ENCODE assay signal across 9 cellular contexts in the genomic region with DNA sequence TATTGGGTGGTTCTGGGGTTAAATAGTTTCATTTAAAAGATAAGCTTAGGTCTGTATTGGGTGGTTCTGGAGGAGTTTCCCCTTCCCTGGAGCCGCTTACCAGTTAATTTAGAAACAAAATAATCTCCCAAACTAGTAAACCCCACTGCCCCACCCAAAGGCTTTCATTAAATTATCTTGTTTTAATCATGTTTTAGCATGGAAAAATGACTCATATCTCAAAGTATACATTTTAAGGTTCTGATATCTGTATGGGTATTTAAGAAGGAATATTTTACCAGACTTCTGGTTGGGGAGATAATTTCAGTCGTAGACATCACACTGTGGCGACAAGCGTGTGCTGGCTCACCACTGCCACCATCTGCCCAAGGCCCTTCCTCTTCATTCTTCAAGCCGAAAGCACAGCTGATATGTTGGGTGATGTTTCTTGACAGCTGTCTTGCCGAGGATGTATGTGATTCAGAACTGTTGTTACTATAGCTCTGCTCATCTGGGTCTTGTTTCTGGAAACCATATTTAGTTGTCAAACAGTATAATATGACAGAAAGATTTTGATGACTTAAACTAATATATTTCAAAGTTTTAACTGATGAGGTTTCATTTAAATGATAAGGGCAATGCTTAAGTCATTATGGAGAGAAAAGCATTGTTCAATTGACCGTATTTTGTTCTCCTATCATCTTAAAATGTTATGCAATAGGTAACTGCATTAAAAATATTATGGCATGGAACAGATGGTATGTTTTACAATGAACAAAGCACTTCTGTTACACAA. TPM values are rescaled to one million over a fixed set of nuclear protein-coding genes. Genes with fewer than 3 reads are reported as not detected.
DNase-seq lines count a peak whose midpoint lies in the region; ATAC-seq, FAIRE-seq and TF ChIP-seq lines count a peak whose summit lies in the region.
"Had no signal": no experiment of that assay in that cellular context is flagged by ENCODE, and none has a peak within 500 bp of the region (broad histone marks: within the 10 kb centered on the region; RNA-seq: fewer than 3 reads in every experiment).

No MANE protein-coding gene starts in this region.

- TF ChIP-seq CTCF in H1 (IDR thresholded peaks at IDR 0.05; ENCODE audit: control extremely low read depth in 1 of 3, insufficient read depth in 1 of 3, low read depth in 1 of 3, low read length in 3 of 3): peak; percentile 82 to 90 (median 84)

- peak; percentile 89 to 93 for TF ChIP-seq RAD21 in H1 (IDR thresholded peaks at IDR 0.05 in 1 of 2, conservative IDR thresholded peaks at IDR 0.05 in 1 of 2; ENCODE audit: low read depth in 2 of 2, low read length in 2 of 2)

- H4K20me1 ChIP-seq in H1 (replicated peaks in 1 of 2; ENCODE audit: control insufficient read depth in 1 of 2, insufficient read depth in 2 of 2, low read length in 2 of 2): no peaks in the 10 kb centered on the region
- H4K20me1 ChIP-seq: BLaER1 treated with 17β-estradiol and CSF1 and Interleukin-3, amounts not matched to agents 10 nM and 100 nM had no signal

- peak; percentile 67 to 77 (median 71) for ATAC-seq in T-cell (replicated peaks in 1 of 4)
- ATAC-seq in GM19324 (IDR thresholded peaks at IDR 0.05; ENCODE audit: low FRiP score, unreplicated experiment): no peak
- ATAC-seq in HG02981 (IDR thresholded peaks at IDR 0.05; ENCODE audit: unreplicated experiment): no peak

- no peak overlapping the region for H2BK15ac ChIP-seq in H1 (ENCODE audit: low read length)

- H3K4ac ChIP-seq in H1 (replicated peaks; ENCODE audit: insufficient read length, low read depth, low read length) (no peak overlapping the region), trophoblast cell (ENCODE audit: low read depth, low read length) (no peak overlapping the region)

- peak; percentile 19 for DNase-seq in NCI-H2029 (lab: John Stamatoyannopoulos, UW)
- no peak for DNase-seq in NCI-H2029 treated with DMSO at 0.1 percent for 48 hours (lab: John Stamatoyannopoulos, UW)
- peak; percentile 30 for DNase-seq in LoVo (ENCODE audit: low spot score)
- peak in 28 of 34 experiments; percentile 9 to 55 (median 32) for DNase-seq in T-cell
- no peak for DNase-seq in H1 (ENCODE audit: low read depth in 1 of 2, low spot score in 2 of 2)
- peak; percentile 15 to 51 for DNase-seq in trophoblast cell

- no peak overlapping the region for H3K18ac ChIP-seq in H1 (ENCODE audit: extremely low read depth, low read length)
- no peak overlapping the region for H3K18ac ChIP-seq in trophoblast cell (ENCODE audit: low read length)

- H3K23me2 ChIP-seq in H1 (ENCODE audit: low read depth, low read length): no peaks in the 10 kb centered on the region; the same call in 1 of the 2 replicates

- H4K91ac ChIP-seq in H1 (replicated peaks; ENCODE audit: insufficient read length, low read length): no peak overlapping the region
- no peak overlapping the region for H4K91ac ChIP-seq in trophoblast cell (ENCODE audit: low read depth, low read length)

- H3K79me2 ChIP-seq in H1 (ENCODE audit: control insufficient read depth in 1 of 2, insufficient read depth in 2 of 2, low read length in 2 of 2) (no peaks in the 10 kb centered on the region), trophoblast cell (ENCODE audit: control insufficient read depth, insufficient read depth, low read length, poor library complexity) (no peaks in the 10 kb centered on the region)

- H3K23ac ChIP-seq in H1 (ENCODE audit: insufficient read length) (no peak overlapping the region), trophoblast cell (ENCODE audit: low read length) (no peak overlapping the region)

- H2BK120ac ChIP-seq in H1 (replicated peaks; ENCODE audit: low read depth, low read length) (no peak overlapping the region), trophoblast cell (ENCODE audit: insufficient read depth, low read length, poor library complexity) (no peak overlapping the region)

- H3K4me2 ChIP-seq in H1 (ENCODE audit: insufficient read depth in 1 of 2, low read depth in 2 of 2, low read length in 2 of 2) (no peak overlapping the region), trophoblast cell (ENCODE audit: low read length) (no peak overlapping the region)
- H3K4me2 ChIP-seq: BLaER1 treated with 17β-estradiol and CSF1 and Interleukin-3, amounts not matched to agents 10 nM and 100 nM had no signal

- H3K9ac ChIP-seq in H1 (replicated peaks in 1 of 4; ENCODE audit: extremely low read depth in 1 of 4, low read depth in 3 of 4, low read length in 3 of 4): no peak overlapping the region
- H3K9ac ChIP-seq in trophoblast cell (ENCODE audit: low read length): no peak overlapping the region
- H3K9ac ChIP-seq: BLaER1 treated with 17β-estradiol and CSF1 and Interleukin-3, amounts not matched to agents 10 nM and 100 nM had no signal

- WGBS in H1 (ENCODE audit: extremely low coverage in 1 of 2, insufficient coverage in 1 of 2, insufficient read length in 1 of 2, insufficient replicate concordance in 2 of 2, low coverage in 1 of 2, low lambda C conversion rate in 2 of 2, missing lambda C conversion rate in 1 of 2), 2 experiments: 52% methylated on average over 7 of the region's 7 CpGs; no CpG with 5 or more reads in 1 of the 2 experiments
- no CpG with 5 or more reads among the region's 7 CpGs for WGBS in trophoblast cell (ENCODE audit: extremely low coverage, insufficient coverage, insufficient read length)

- H3K4me3 ChIP-seq in H1 (ENCODE audit: extremely low read depth in 1 of 4, insufficient read depth in 2 of 4, low read depth in 3 of 4, low read length in 4 of 4): no peak overlapping the region
- no peak overlapping the region for H3K4me3 ChIP-seq in trophoblast cell (ENCODE audit: low read depth, low read length)
- H3K4me3 ChIP-seq: BLaER1 treated with 17β-estradiol and CSF1 and Interleukin-3, amounts not matched to agents 10 nM and 100 nM had no signal

- H3K79me1 ChIP-seq in H1 (ENCODE audit: low read depth, low read length) (no peaks in the 10 kb centered on the region), trophoblast cell (ENCODE audit: low read length) (no peaks in the 10 kb centered on the region)

- H3K27ac ChIP-seq in H1 (ENCODE audit: low read depth, low read length) (no peak overlapping the region), trophoblast cell (ENCODE audit: low read depth, low read length) (no peak overlapping the region)
- H3K27ac ChIP-seq: BLaER1 treated with 17β-estradiol and CSF1 and Interleukin-3, amounts not matched to agents 10 nM and 100 nM had no signal

- POLR2A ChIA-PET in T-cell (lab: Charles Lee): interaction anchor here in 1 of 2 donors (0.6 kb wide), 1 partner anchor 127 kb away, joined by 3 read pairs; no protein-coding TSS in a partner anchor
- POLR2A ChIA-PET in H1 (lab: Charles Lee; ENCODE audit: partially characterized antibody): interaction anchor here (0.9 to 1.3 kb wide), 2 partner anchors 17 to 57 kb away, joined by 3 to 5 read pairs; a partner anchor contains a TSS

- CTCF ChIA-PET in T-cell (lab: Charles Lee): interaction anchor here (0.6 to 1.6 kb wide), 5 partner anchors 17 to 482 kb away, joined by 3 to 5 read pairs (median 4); a partner anchor contains a TSS
- CTCF ChIA-PET in H1 (lab: Charles Lee; ENCODE audit: partially characterized antibody): interaction anchor here (0.6 to 8.6 kb wide), 39 partner anchors 10 to 448 kb away, joined by 3 to 117 read pairs (median 5); a partner anchor contains a TSS

- H3K27me3 ChIP-seq in H1 (replicated peaks in 1 of 4; ENCODE audit: control insufficient read depth in 3 of 4, extremely low read depth in 1 of 4, insufficient read depth in 3 of 4, low read length in 3 of 4) (peaks cover 17 to 30% (median 22%) of the 10 kb centered on the region in 4 experiments), trophoblast cell (ENCODE audit: insufficient read depth, low read length) (peaks cover 7% of the 10 kb centered on the region)

- no peaks in the 10 kb centered on the region for H3K9me3 ChIP-seq in H1 (ENCODE audit: insufficient read depth in 2 of 2, low read depth in 1 of 2, low read length in 1 of 2)
- H3K9me3 ChIP-seq in trophoblast cell (ENCODE audit: insufficient read depth, low read depth, low read length): no peaks in the 10 kb centered on the region
- H3K9me3 ChIP-seq: BLaER1 treated with 17β-estradiol and CSF1 and Interleukin-3, amounts not matched to agents 10 nM and 100 nM had no signal

- H2BK20ac ChIP-seq in H1 (ENCODE audit: low read length): no peak overlapping the region

- no peak overlapping the region for H4K5ac ChIP-seq in H1 (ENCODE audit: insufficient read length, low read depth, low read length)

- H3K27ac Mint-ChIP-seq in T-cell: no peak overlapping the region

- H2BK5ac ChIP-seq in H1 (ENCODE audit: low read depth, low read length) (no peak overlapping the region), trophoblast cell (ENCODE audit: low read depth, low read length, poor library complexity) (no peak overlapping the region)

- no peak overlapping the region for H4K12ac ChIP-seq in trophoblast cell (ENCODE audit: low read depth, low read length)

- peaks cover 0 to 3% (median 0%) of the 10 kb centered on the region in 4 experiments; a peak in 1 of 7 replicates for H3K4me1 ChIP-seq in H1 (replicated peaks in 1 of 4; ENCODE audit: control insufficient read depth in 3 of 4, insufficient read depth in 4 of 4, low read length in 3 of 4)
- H3K4me1 ChIP-seq in trophoblast cell (ENCODE audit: control insufficient read depth in 1 of 2, insufficient read depth in 2 of 2, low read length in 2 of 2): peaks cover 3 to 5% of the 10 kb centered on the region in 2 experiments

- no peaks in the 10 kb centered on the region for H3K36me3 ChIP-seq in H1 (ENCODE audit: control insufficient read depth in 2 of 4, insufficient read depth in 4 of 4, low read length in 3 of 4)
- no peaks in the 10 kb centered on the region for H3K36me3 ChIP-seq in trophoblast cell (ENCODE audit: control insufficient read depth in 1 of 2, insufficient read depth in 2 of 2, low read length in 2 of 2)
- H3K36me3 ChIP-seq: BLaER1 treated with 17β-estradiol and CSF1 and Interleukin-3, amounts not matched to agents 10 nM and 100 nM had no signal

- peaks cover 10 to 16% (median 12%) of the 10 kb centered on the region in 3 donors for H3K4me1 Mint-ChIP-seq in T-cell

- H4K8ac ChIP-seq in H1 (ENCODE audit: extremely low read depth, insufficient read depth, low read length) (no peak overlapping the region), trophoblast cell (ENCODE audit: low read depth, low read length) (no peak overlapping the region)

- H3K14ac ChIP-seq in H1 (ENCODE audit: insufficient read length) (no peak overlapping the region), trophoblast cell (ENCODE audit: low read length) (no peak overlapping the region)

- H2AK5ac ChIP-seq in H1 (ENCODE audit: low read depth, low read length) (no peak overlapping the region), trophoblast cell (ENCODE audit: low read length) (no peak overlapping the region)

- no peaks in the 10 kb centered on the region for H3K9me3 Mint-ChIP-seq in T-cell

- no peak for TF ChIP-seq EP300 in H1 (IDR thresholded peaks at IDR 0.05; ENCODE audit: borderline replicate concordance in 1 of 2, low read depth in 2 of 2, low read length in 2 of 2)

- H2BK12ac ChIP-seq in H1 (ENCODE audit: low read depth, low read length) (no peak overlapping the region), trophoblast cell (ENCODE audit: low read length) (no peak overlapping the region)

- TF ChIP-seq POLR2A in H1 (IDR thresholded peaks at IDR 0.05; ENCODE audit: control extremely low read depth in 1 of 2, low read depth in 2 of 2, low read length in 2 of 2): no peak

- FAIRE-seq in H1 (lab: Jason Lieb, UNC): peak; percentile 81

- no peak overlapping the region for H3K56ac ChIP-seq in H1 (replicated peaks; ENCODE audit: insufficient read length, low read depth, low read length)

- no peak overlapping the region for H3K4me3 Mint-ChIP-seq in T-cell

- H2AFZ ChIP-seq in H1 (ENCODE audit: low read length) (no peak overlapping the region), trophoblast cell (ENCODE audit: insufficient read depth, low read length, poor library complexity) (no peak overlapping the region)

- peaks cover 28 to 38% of the 10 kb centered on the region in 2 donors for H3K27me3 Mint-ChIP-seq in T-cell

- no peaks in the 10 kb centered on the region for H3K36me3 Mint-ChIP-seq in T-cell

RNA-seq across cellular contexts. Expression of a gene that starts 5.1 kb away (rescaled TPM):
- not detected for total RNA-seq in T-cell
- not detected in 2 replicates for total RNA-seq in H1 (2021; fragmentation: NEBNext Ultra II Directional; extraction: Animal tissue kit (Norgen Biotek cat#: 25700))
- polyA plus RNA-seq in H1 (2011; rRNA removed): not detected in 2 replicates
- polyA plus RNA-seq in H1 (2011; cell fraction: cytosol; rRNA removed): not detected
- polyA plus RNA-seq in H1 (2011; cell fraction: nucleus; rRNA removed): not detected
- polyA plus RNA-seq in H1 (2012, experiment 1 of 2): not detected in 4 replicates
- not detected for polyA plus RNA-seq in H1 (2012, experiment 2 of 2)
- not detected for polyA plus RNA-seq in H1 (2013, experiment 1 of 2)
- polyA plus RNA-seq in H1 (2013, experiment 2 of 2): not detected
- not detected in 2 replicates for polyA minus RNA-seq in H1 (2011; rRNA and poly(A)+ RNA removed)
- not detected for polyA minus RNA-seq in H1 (2011; cell fraction: cytosol; rRNA and poly(A)+ RNA removed)
- polyA minus RNA-seq in H1 (2011; cell fraction: nucleus; rRNA and poly(A)+ RNA removed): not detected
- not detected in 2 replicates for polyA plus RNA-seq in trophoblast cell (2013)

RNA-seq across cellular contexts. Expression of a gene that starts 17.3 kb away (rescaled TPM):
- 1 to 10 TPM; 4.7 to 7.9 (median 7.1) TPM for total RNA-seq in T-cell
- 166 and 170 TPM in 2 replicates for total RNA-seq in H1 (2021; fragmentation: NEBNext Ultra II Directional; extraction: Animal tissue kit (Norgen Biotek cat#: 25700))
- 58.5 and 96.4 TPM in 2 replicates for polyA plus RNA-seq in H1 (2011; rRNA removed)
- polyA plus RNA-seq in H1 (2011; cell fraction: cytosol; rRNA removed): 66.2 TPM
- 190 TPM for polyA plus RNA-seq in H1 (2011; cell fraction: nucleus; rRNA removed)
- polyA plus RNA-seq in H1 (2012, experiment 1 of 2): 55.1 to 70.6 TPM (median 63.9 TPM) in 4 replicates
- 30.9 TPM for polyA plus RNA-seq in H1 (2012, experiment 2 of 2)
- 111 TPM for polyA plus RNA-seq in H1 (2013, experiment 1 of 2)
- 117 TPM for polyA plus RNA-seq in H1 (2013, experiment 2 of 2)
- polyA minus RNA-seq in H1 (2011; rRNA and poly(A)+ RNA removed): 167 and 226 TPM in 2 replicates
- polyA minus RNA-seq in H1 (2011; cell fraction: cytosol; rRNA and poly(A)+ RNA removed): 108 TPM
- polyA minus RNA-seq in H1 (2011; cell fraction: nucleus; rRNA and poly(A)+ RNA removed): 75.9 TPM
- polyA plus RNA-seq in trophoblast cell (2013): 0.56 and 0.63 TPM in 2 replicates

RNA-seq across cellular contexts. Expression of a gene that starts 35.1 kb away (rescaled TPM):
- total RNA-seq in T-cell: not detected
- total RNA-seq in H1 (2021; fragmentation: NEBNext Ultra II Directional; extraction: Animal tissue kit (Norgen Biotek cat#: 25700)): not detected in 2 replicates
- polyA plus RNA-seq in H1 (2011; rRNA removed): not detected in 2 replicates
- polyA plus RNA-seq in H1 (2011; cell fraction: cytosol; rRNA removed): 0.04 TPM
- polyA plus RNA-seq in H1 (2011; cell fraction: nucleus; rRNA removed): not detected
- polyA plus RNA-seq in H1 (2012, experiment 1 of 2): not detected in 4 replicates
- polyA plus RNA-seq in H1 (2012, experiment 2 of 2): not detected
- polyA plus RNA-seq in H1 (2013, experiment 1 of 2): not detected
- polyA plus RNA-seq in H1 (2013, experiment 2 of 2): not detected
- polyA minus RNA-seq in H1 (2011; rRNA and poly(A)+ RNA removed): not detected in 2 replicates
- not detected for polyA minus RNA-seq in H1 (2011; cell fraction: cytosol; rRNA and poly(A)+ RNA removed)
- polyA minus RNA-seq in H1 (2011; cell fraction: nucleus; rRNA and poly(A)+ RNA removed): not detected
- polyA plus RNA-seq in trophoblast cell (2013): not detected in 2 replicates

RNA-seq across cellular contexts. Expression of a gene that starts 50.3 kb away (rescaled TPM):
- not detected for total RNA-seq in T-cell
- not detected in 2 replicates for total RNA-seq in H1 (2021; fragmentation: NEBNext Ultra II Directional; extraction: Animal tissue kit (Norgen Biotek cat#: 25700))
- not detected in 2 replicates for polyA plus RNA-seq in H1 (2011; rRNA removed)
- polyA plus RNA-seq in H1 (2011; cell fraction: cytosol; rRNA removed): not detected
- not detected for polyA plus RNA-seq in H1 (2011; cell fraction: nucleus; rRNA removed)
- not detected in 4 replicates for polyA plus RNA-seq in H1 (2012, experiment 1 of 2)
- not detected for polyA plus RNA-seq in H1 (2012, experiment 2 of 2)
- not detected for polyA plus RNA-seq in H1 (2013, experiment 1 of 2)
- polyA plus RNA-seq in H1 (2013, experiment 2 of 2): not detected
- polyA minus RNA-seq in H1 (2011; rRNA and poly(A)+ RNA removed): not detected in 2 replicates
- not detected for polyA minus RNA-seq in H1 (2011; cell fraction: cytosol; rRNA and poly(A)+ RNA removed)
- not detected for polyA minus RNA-seq in H1 (2011; cell fraction: nucleus; rRNA and poly(A)+ RNA removed)
- not detected in 2 replicates for polyA plus RNA-seq in trophoblast cell (2013)

Comparison
In these comparisons a context has a peak if more than half of its experiments do, and no peak if none do; other contexts are left out.
1. DNase-seq: peak in NCI-H2029 (single experiment), LoVo (single experiment), T-cell (28 of 34) and trophoblast cell (2 of 2); none in NCI-H2029 treated with DMSO at 0.1 percent for 48 hours (single experiment) and H1 (0 of 2).
2. ATAC-seq: peak in T-cell (4 of 4); none in GM19324 (single experiment) and HG02981 (single experiment).
3. RNA of a gene that starts 17.3 kb away (total RNA-seq): 166 to 170 TPM in H1; 4.7 to 7.9 TPM in T-cell; every median in the first group is over 10 times any median in the second.